In genomic region chr12:109462868-109463692, GRCh38 we compare ENCODE assay signal across 8 cellular contexts. TPM values are rescaled to one million over a fixed set of nuclear protein-coding genes. Genes with fewer than 3 reads are reported as not detected.
DNase-seq lines count a peak whose midpoint lies in the region; ATAC-seq and FAIRE-seq lines count a peak whose summit lies in the region.

No MANE protein-coding gene starts in this region.

- H3K4me1 Mint-ChIP-seq in activated naive CD8-positive, alpha-beta T cell (ENCODE audit: low read depth), result peaks cover 46% of the 10 kb centered on the region

- H3K27ac Mint-ChIP-seq in activated naive CD8-positive, alpha-beta T cell, result peak overlapping the region; percentile 38

- H3K79me2 ChIP-seq in ACC112 (ENCODE audit: control insufficient read depth, insufficient read depth, low read length, unreplicated experiment), result peaks cover 85% of the 10 kb centered on the region

- H3K4me1 ChIP-seq in ACC112 (ENCODE audit: control insufficient read depth, insufficient read depth, low read length, unreplicated experiment), result peaks cover 73% of the 10 kb centered on the region

- no peak overlapping the region for H2AFZ ChIP-seq in ACC112 (ENCODE audit: low read length, unreplicated experiment)

- H3K9me3 Mint-ChIP-seq in activated naive CD8-positive, alpha-beta T cell (ENCODE audit: low read depth), result no peaks in the 10 kb centered on the region

- no peaks in the 10 kb centered on the region for H3K36me3 Mint-ChIP-seq in activated naive CD8-positive, alpha-beta T cell

- peak; percentile 86 for FAIRE-seq in HTR-8/SVneo (lab: Jason Lieb, UNC)

- H3K36me3 ChIP-seq in ACC112 (ENCODE audit: insufficient read depth, low read length), result 0 out of 2 replicates have a peak, but pooled peaks cover 3% of the 10 kb centered on the region

- H3K27me3 ChIP-seq in ACC112 (ENCODE audit: insufficient read depth, low read length), result no peaks in the 10 kb centered on the region

- intact Hi-C loops in Right ventricle myocardium superior (cut with DNase I), result no loop called here

- peak overlapping the region; percentile 46 for H3K4me3 Mint-ChIP-seq in activated naive CD8-positive, alpha-beta T cell

- peak overlapping the region; percentile 67 for H3K4me3 ChIP-seq in ACC112 (ENCODE audit: low read depth, low read length)

- ATAC-seq in Right ventricle myocardium superior (ENCODE audit: poor library complexity) (peak; percentile 82), GM18519 (IDR thresholded peaks at IDR 0.05; ENCODE audit: low FRiP score, unreplicated experiment) (no peak)

- no peaks in the 10 kb centered on the region for H3K27me3 Mint-ChIP-seq in activated naive CD8-positive, alpha-beta T cell

- DNase-seq in HTR-8/SVneo (ENCODE audit: insufficient read length, low spot score) (peak; percentile 86), Right ventricle myocardium superior (peak; percentile 90), pons (ENCODE audit: low spot score) (peak; percentile 54), putamen (ENCODE audit: low spot score) (no peak)
- no peak for DNase-seq in stimulated activated CD4-positive, alpha-beta T cell treated with anti-CD3 and anti-CD28 coated beads, Interleukin-2, amount 100 ng/mL, for 24 hours

- H3K27ac ChIP-seq in ACC112 (ENCODE audit: low read depth, low read length), result peak overlapping the region; percentile 98

RNA-seq across cellular contexts. Expression of gene KCTD10, which starts 14.0 kb away (rescaled TPM):
- total RNA-seq in Right ventricle myocardium superior, result 27.1 TPM

RNA-seq across cellular contexts. Expression of gene UBE3B, which starts 14.4 kb away (rescaled TPM):
- total RNA-seq in Right ventricle myocardium superior, result 50.9 TPM

Comparison
In these comparisons a context has a peak if more than half of its experiments do, and no peak if none do; other contexts are left out.
1. DNase-seq: peak in HTR-8/SVneo (single experiment), Right ventricle myocardium superior (single experiment) and pons (single experiment); none in stimulated activated CD4-positive, alpha-beta T cell treated with anti-CD3 and anti-CD28 coated beads, Interleukin-2, amount 100 ng/mL, for 24 hours (0 of 2) and putamen (single experiment).